1 cellular context compared by ENCODE assay signal in genomic region chr19:38737921-38738731, GRCh38.
TF ChIP-seq lines count a peak whose summit lies in the region.

No MANE protein-coding gene starts in this region.

TF ChIP-seq in HCT116, 20 proteins besides CTCF, POLR2A, EP300 and RAD21 (continued from another document):
- TF ChIP-seq ATF3 (IDR thresholded peaks at IDR 0.05), result no peak
- TF ChIP-seq, protein P1, sequence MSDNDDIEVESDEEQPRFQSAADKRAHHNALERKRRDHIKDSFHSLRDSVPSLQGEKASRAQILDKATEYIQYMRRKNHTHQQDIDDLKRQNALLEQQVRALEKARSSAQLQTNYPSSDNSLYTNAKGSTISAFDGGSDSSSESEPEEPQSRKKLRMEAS (IDR thresholded peaks at IDR 0.05), result no peak
- no peak for TF ChIP-seq POLR2AphosphoS5 (IDR thresholded peaks at IDR 0.05; ENCODE audit: low read depth, low read length)
- TF ChIP-seq SP1 (IDR thresholded peaks at IDR 0.05; ENCODE audit: low read depth), result no peak
- no peak for TF ChIP-seq TCF7L2 (IDR thresholded peaks at IDR 0.05; ENCODE audit: borderline replicate concordance, extremely low read depth, insufficient read depth, insufficient read length)
- TF ChIP-seq, protein P2, sequence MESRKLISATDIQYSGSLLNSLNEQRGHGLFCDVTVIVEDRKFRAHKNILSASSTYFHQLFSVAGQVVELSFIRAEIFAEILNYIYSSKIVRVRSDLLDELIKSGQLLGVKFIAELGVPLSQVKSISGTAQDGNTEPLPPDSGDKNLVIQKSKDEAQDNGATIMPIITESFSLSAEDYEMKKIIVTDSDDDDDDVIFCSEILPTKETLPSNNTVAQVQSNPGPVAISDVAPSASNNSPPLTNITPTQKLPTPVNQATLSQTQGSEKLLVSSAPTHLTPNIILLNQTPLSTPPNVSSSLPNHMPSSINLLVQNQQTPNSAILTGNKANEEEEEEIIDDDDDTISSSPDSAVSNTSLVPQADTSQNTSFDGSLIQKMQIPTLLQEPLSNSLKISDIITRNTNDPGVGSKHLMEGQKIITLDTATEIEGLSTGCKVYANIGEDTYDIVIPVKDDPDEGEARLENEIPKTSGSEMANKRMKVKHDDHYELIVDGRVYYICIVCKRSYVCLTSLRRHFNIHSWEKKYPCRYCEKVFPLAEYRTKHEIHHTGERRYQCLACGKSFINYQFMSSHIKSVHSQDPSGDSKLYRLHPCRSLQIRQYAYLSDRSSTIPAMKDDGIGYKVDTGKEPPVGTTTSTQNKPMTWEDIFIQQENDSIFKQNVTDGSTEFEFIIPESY (IDR thresholded peaks at IDR 0.05; ENCODE audit: extremely low read depth, insufficient replicate concordance, low read length), result no peak
- TF ChIP-seq FOSL1 (IDR thresholded peaks at IDR 0.05; ENCODE audit: low read depth), result no peak
